In genomic region chr3:50168791-50169190, GRCh38 we compare ENCODE assay signal across 2 cellular contexts.
TF ChIP-seq lines count a peak whose summit lies in the region.

No MANE protein-coding gene starts in this region.

TF ChIP-seq in HepG2, 621 proteins besides CTCF, POLR2A, EP300 and RAD21:
- no peak for TF ChIP-seq ZNF350 (CRISPR knock-in tag; IDR thresholded peaks at IDR 0.05; ENCODE audit: borderline replicate concordance, low read depth)
- no peak for TF ChIP-seq RFX5 (IDR thresholded peaks at IDR 0.05; ENCODE audit: low read depth, low read length)
- TF ChIP-seq HOXA7 (CRISPR knock-in tag; IDR thresholded peaks at IDR 0.05): no peak
- peak; percentile 9; the same call in 1 of the 2 replicates for TF ChIP-seq NR2F6 (IDR thresholded peaks at IDR 0.05)
- no peak for TF ChIP-seq NR2F6 (CRISPR knock-in tag; IDR thresholded peaks at IDR 0.05)
- TF ChIP-seq ZNF672 (CRISPR knock-in tag; IDR thresholded peaks at IDR 0.05): no peak
- no peak for TF ChIP-seq TBP (CRISPR knock-in tag; IDR thresholded peaks at IDR 0.05)

TF ChIP-seq in GM23338, 12 proteins besides CTCF, POLR2A, EP300 and RAD21:
- TF ChIP-seq JUNB (IDR thresholded peaks at IDR 0.05; ENCODE audit: unreplicated experiment): no peak
